In the genomic region with DNA sequence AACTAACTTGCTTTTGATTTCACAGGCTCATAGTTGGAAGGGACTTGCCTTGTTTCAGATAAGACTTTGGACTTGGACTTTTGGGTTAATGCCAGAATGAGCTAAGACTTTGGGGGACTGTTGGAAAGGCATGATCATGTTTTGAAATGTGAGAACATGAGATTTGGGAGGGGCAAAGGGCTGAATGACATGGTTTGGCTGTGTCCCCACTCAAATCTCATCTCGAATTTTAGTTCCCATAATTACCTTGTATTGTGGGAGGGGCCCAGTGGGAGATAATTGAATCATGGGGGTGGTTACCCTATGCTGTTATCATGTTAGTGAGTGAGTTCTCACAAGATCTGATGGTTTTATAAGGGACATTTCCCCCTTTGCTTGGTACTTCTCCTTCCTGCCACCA, we compare ENCODE assay signal across 19 cellular contexts.
DNase-seq lines count a peak whose midpoint lies in the region; TF ChIP-seq lines count a peak whose summit lies in the region.
"Had no signal": no experiment of that assay in that cellular context is flagged by ENCODE, and none has a peak within 500 bp of the region (broad histone marks: within the 10 kb centered on the region; RNA-seq: fewer than 3 reads in every experiment).

No MANE protein-coding gene starts in this region.

- CTCF ChIA-PET in PC-9 (lab: Charles Lee), result no interaction called here

- no peak overlapping the region for H3K23ac ChIP-seq in mesenchymal stem cell (ENCODE audit: low read length in 2 of 2)

- H2BK15ac ChIP-seq in mesenchymal stem cell (ENCODE audit: low read depth, poor library complexity, severe bottlenecking), result no peak overlapping the region

- H3K9me3 ChIP-seq in PC-9 (ENCODE audit: insufficient read depth, low read depth) (no peaks in the 10 kb centered on the region), mesenchymal stem cell (ENCODE audit: control insufficient read depth, low read length) (no peaks in the 10 kb centered on the region)
- H3K9me3 ChIP-seq: BE2C, Caco-2 had no signal

- H3K4me1 ChIP-seq in ACC112 (ENCODE audit: control insufficient read depth, insufficient read depth, low read length, unreplicated experiment), result peaks cover 9% of the 10 kb centered on the region
- H3K4me1 ChIP-seq in PC-9 (replicated peaks; ENCODE audit: insufficient read depth), result no peaks in the 10 kb centered on the region
- no peaks in the 10 kb centered on the region for H3K4me1 ChIP-seq in mesenchymal stem cell (ENCODE audit: control insufficient read depth, insufficient read depth, low read depth, low read length)
- H3K4me1 ChIP-seq: BE2C, BLaER1, Caco-2 had no signal

- H3K4me3 ChIP-seq in ACC112 (ENCODE audit: low read depth, low read length) (no peak overlapping the region), PC-9 (no peak overlapping the region), mesenchymal stem cell (ENCODE audit: insufficient read depth in 1 of 2, low read depth in 1 of 2, low read length in 2 of 2) (no peak overlapping the region)
- H3K4me3 ChIP-seq: BLaER1 had no signal

- no TSS peak for BruUV-seq in PC-9 (replicated peaks; lab: Mats Ljungman, UMichigan)

- no peak overlapping the region for H4K91ac ChIP-seq in mesenchymal stem cell (ENCODE audit: low read length)

- no peaks in the 10 kb centered on the region for H3K79me1 ChIP-seq in mesenchymal stem cell (replicated peaks; ENCODE audit: low read length, poor library complexity, severe bottlenecking)

- no peak overlapping the region for H3K4ac ChIP-seq in mesenchymal stem cell (ENCODE audit: low read depth in 1 of 2, low read length in 2 of 2)

- no peak for DNase-seq in PC-9
- DNase-seq in epithelial cell of prostate (ENCODE audit: low read depth, low spot score), result no peak
- DNase-seq in mesenchymal stem cell, result no peak
- DNase-seq in hippocampal formation (lab: John Stamatoyannopoulos, UW), result no peak
- no peak for DNase-seq in COLO829 (ENCODE audit: low spot score)
- no peak for DNase-seq in AG08396 (ENCODE audit: low spot score)
- no peak for DNase-seq in activated CD4-positive, CD25-positive, alpha-beta regulatory T cell (lab: John Stamatoyannopoulos, UW)
- DNase-seq: 8988T; BE2C; C1 segment of cervical spinal cord; Caco-2; Calu3; CD4-positive, alpha-beta memory T cell; CD4-positive, CD25-positive, alpha-beta regulatory T cell; CD8-positive, alpha-beta memory T cell; DMS79 treated with DMSO at 0.1 percent for 48 hours; GF-D8 had no signal

- no peaks in the 10 kb centered on the region for H3F3A ChIP-seq in PC-9 (ENCODE audit: insufficient read depth, low read depth)

- TF ChIP-seq CTCF in PC-9 (conservative IDR thresholded peaks at IDR 0.05), result no peak

- H3K4me2 ChIP-seq in PC-9 (no peak overlapping the region), mesenchymal stem cell (ENCODE audit: low read length, poor library complexity, severe bottlenecking) (no peak overlapping the region)
- H3K4me2 ChIP-seq: BLaER1 had no signal

- H3K36me3 ChIP-seq in ACC112 (ENCODE audit: insufficient read depth, low read length) (no peaks in the 10 kb centered on the region), PC-9 (ENCODE audit: low read depth) (no peaks in the 10 kb centered on the region), mesenchymal stem cell (ENCODE audit: control insufficient read depth in 1 of 2, insufficient read depth in 2 of 2, low read depth in 1 of 2, low read length in 2 of 2) (no peaks in the 10 kb centered on the region)
- H3K36me3 ChIP-seq: BE2C, BLaER1 had no signal

- H3K27me3 ChIP-seq in ACC112 (ENCODE audit: insufficient read depth, low read length) (no peaks in the 10 kb centered on the region), PC-9 (ENCODE audit: insufficient read depth, low read depth) (no peaks in the 10 kb centered on the region), mesenchymal stem cell (ENCODE audit: control insufficient read depth in 1 of 2, insufficient read depth in 1 of 2, low read length in 2 of 2) (no peaks in the 10 kb centered on the region)
- H3K27me3 ChIP-seq: BE2C, BLaER1 had no signal

- H2BK5ac ChIP-seq in mesenchymal stem cell (ENCODE audit: low read depth, low read length, poor library complexity, severe bottlenecking), result no peak overlapping the region

- H2BK120ac ChIP-seq in mesenchymal stem cell (ENCODE audit: low read depth, low read length), result no peak overlapping the region

- POLR2A ChIA-PET in PC-9 (lab: Charles Lee; ENCODE audit: unreplicated experiment), result no interaction called here

- H4K8ac ChIP-seq in mesenchymal stem cell (ENCODE audit: low read length), result no peak overlapping the region

- WGBS in mesenchymal stem cell, result no CpG with 5 or more reads among the region's 1 CpG

- H3K9me2 ChIP-seq in PC-9 (ENCODE audit: insufficient read depth), result no peaks in the 10 kb centered on the region

- H2AFZ ChIP-seq in ACC112 (ENCODE audit: low read length, unreplicated experiment) (no peak overlapping the region), PC-9 (no peak overlapping the region), mesenchymal stem cell (ENCODE audit: low read depth, low read length) (no peak overlapping the region)

- H3K79me2 ChIP-seq in ACC112 (ENCODE audit: control insufficient read depth, insufficient read depth, low read length, unreplicated experiment) (no peaks in the 10 kb centered on the region), PC-9 (ENCODE audit: low read depth) (no peaks in the 10 kb centered on the region)

- H3K27ac ChIP-seq in ACC112 (ENCODE audit: low read depth, low read length) (peak overlapping the region; percentile 47), PC-9 (peak overlapping the region; percentile 41), epithelial cell of prostate (peak overlapping the region; percentile 86), mesenchymal stem cell (ENCODE audit: low read length, poor library complexity, severe bottlenecking) (no peak overlapping the region)
- H3K27ac ChIP-seq: BLaER1 had no signal

- no peak overlapping the region for H3K18ac ChIP-seq in mesenchymal stem cell (ENCODE audit: low read depth in 1 of 2, low read length in 2 of 2)

- H2AK5ac ChIP-seq in mesenchymal stem cell (ENCODE audit: low read length, severe bottlenecking), result no peak overlapping the region

- no peaks in the 10 kb centered on the region for H4K20me1 ChIP-seq in PC-9 (ENCODE audit: insufficient read depth)
- H4K20me1 ChIP-seq: BLaER1 had no signal

- H3K9ac ChIP-seq in mesenchymal stem cell (ENCODE audit: low read length), result peak overlapping the region; percentile 11
- H3K9ac ChIP-seq: BLaER1 had no signal

- H3K14ac ChIP-seq in mesenchymal stem cell (ENCODE audit: low read length in 2 of 2), result no peak overlapping the region

- intact Hi-C loops in PC-9 (cut with micrococcal nuclease; ENCODE audit: unreplicated experiment), result no loop called here

- H2BK12ac ChIP-seq in mesenchymal stem cell (ENCODE audit: low read length in 2 of 2), result no peak overlapping the region
